ENCODE assay signal across 8 cellular contexts in genomic region chr1:153796786-153797659, GRCh38. TPM values are rescaled to one million over a fixed set of nuclear protein-coding genes. Genes with fewer than 3 reads are reported as not detected.
DNase-seq lines count a peak whose midpoint lies in the region; ATAC-seq and TF ChIP-seq lines count a peak whose summit lies in the region.

No MANE protein-coding gene starts in this region.

- H3K4me2 ChIP-seq in Loucy (ENCODE audit: low read depth, low read length, poor library complexity, severe bottlenecking), result no peak overlapping the region
- no peak overlapping the region for H3K4me2 ChIP-seq in SK-N-SH

- peak; percentile 84 for TF ChIP-seq RAD21 in SK-N-SH (IDR thresholded peaks at IDR 0.05; ENCODE audit: low read length)

- peak; percentile 60 for ATAC-seq in GM18867 (IDR thresholded peaks at IDR 0.05; ENCODE audit: unreplicated experiment)
- peak; percentile 71 for ATAC-seq in aorta (ENCODE audit: low FRiP score)

- TF ChIP-seq CTCF in Loucy (conservative IDR thresholded peaks at IDR 0.05; ENCODE audit: low read length), result peak; percentile 78
- peak; percentile 85 for TF ChIP-seq CTCF in SK-N-SH (IDR thresholded peaks at IDR 0.05)

- POLR2A ChIA-PET in SK-N-SH (lab: Yijun Ruan, JAX), result interaction anchor here (1.1 kb wide), 1 partner anchor 193 kb away, joined by 3 read pairs; the partner anchor contains the start of gene RPS27

- H3K79me2 ChIP-seq in Loucy (ENCODE audit: insufficient read depth, low read length) (no peaks in the 10 kb centered on the region), SK-N-SH (ENCODE audit: insufficient read depth) (no peaks in the 10 kb centered on the region)

- intact Hi-C loops in posterior vena cava (cut with DNase I) (loop anchor here (5.0 to 10.0 kb wide), 3 partner anchors 148 to 190 kb away; partner anchors contain the start of genes RAB13 (in 2 of the 2) and DENND4B (in 1 of the 2)), aorta (cut with DNase I) (loop anchor here (2.0 to 10.0 kb wide), 5 partner anchors 150 to 1178 kb away; partner anchors contain the start of genes RAB13 (in 2 of the 2), CKS1B (in 1 of the 2), DENND4B (in 1 of the 2) and HAX1 (in 1 of the 2))

- H3K9ac ChIP-seq in Loucy (ENCODE audit: low read depth, low read length, poor library complexity, severe bottlenecking), result no peak overlapping the region
- H3K9ac ChIP-seq in SK-N-SH, result no peak overlapping the region

- H3K36me3 ChIP-seq in Loucy (ENCODE audit: insufficient read depth, low read length) (no peaks in the 10 kb centered on the region; the same call in 1 of the 2 replicates), SK-N-SH (replicated peaks in 1 of 2; ENCODE audit: control insufficient read depth in 1 of 2, insufficient read depth in 2 of 2, low read length in 1 of 2) (peaks cover 0 to 5% of the 10 kb centered on the region in 2 experiments), aorta (ENCODE audit: control insufficient read depth in 1 of 2, insufficient read depth in 2 of 2, low read length in 1 of 2) (no peaks in the 10 kb centered on the region)

- no peaks in the 10 kb centered on the region for H3K9me3 ChIP-seq in Loucy (ENCODE audit: insufficient read depth, low read depth, low read length)
- H3K9me3 ChIP-seq in SK-N-SH, result no peaks in the 10 kb centered on the region
- no peaks in the 10 kb centered on the region for H3K9me3 ChIP-seq in aorta (ENCODE audit: control insufficient read depth, low read length)

- H3K27me3 ChIP-seq in Loucy (ENCODE audit: insufficient read depth, low read length, poor library complexity, severe bottlenecking), result no peaks in the 10 kb centered on the region
- H3K27me3 ChIP-seq in SK-N-SH (ENCODE audit: insufficient read depth), result no peaks in the 10 kb centered on the region
- H3K27me3 ChIP-seq in aorta (ENCODE audit: control insufficient read depth in 1 of 2, insufficient read depth in 2 of 2, low read length in 1 of 2), result no peaks in the 10 kb centered on the region

- no peak for TF ChIP-seq EP300 in SK-N-SH (IDR thresholded peaks at IDR 0.05; ENCODE audit: borderline replicate concordance in 1 of 2, low read depth in 1 of 2, low read length in 1 of 2)

- DNase-seq in AG08396 (ENCODE audit: low spot score) (peak; percentile 82), SK-N-SH (peak; percentile 90), glomerular visceral epithelial cell (ENCODE audit: extremely low spot score) (peak; percentile 77), posterior vena cava (ENCODE audit: low spot score) (peak; percentile 86), aorta (peak; percentile 83 to 87)
- peak; percentile 81 for DNase-seq in activated naive CD4-positive, alpha-beta T cell treated with Interleukin-2 at 50 U/mL for 16 hours

- H3K4me1 ChIP-seq in Loucy (ENCODE audit: insufficient read depth, low read length, poor library complexity, severe bottlenecking), result no peaks in the 10 kb centered on the region
- H3K4me1 ChIP-seq in SK-N-SH (ENCODE audit: control insufficient read depth in 1 of 2, insufficient read depth in 2 of 2, low read depth in 1 of 2, low read length in 1 of 2), result no peaks in the 10 kb centered on the region; a peak in 1 of 4 replicates
- no peaks in the 10 kb centered on the region for H3K4me1 ChIP-seq in aorta (ENCODE audit: control insufficient read depth in 1 of 2, insufficient read depth in 2 of 2, low read length in 2 of 2)

- H3K4me3 ChIP-seq in Loucy (ENCODE audit: low read length, poor library complexity, severe bottlenecking) (no peak overlapping the region), SK-N-SH (ENCODE audit: low read depth in 2 of 2, low read length in 1 of 2) (no peak overlapping the region; a peak in 1 of 4 replicates), aorta (ENCODE audit: low read length in 2 of 2) (no peak overlapping the region)

- no peaks in the 10 kb centered on the region for H4K20me1 ChIP-seq in Loucy (ENCODE audit: insufficient read depth, low read length, poor library complexity, severe bottlenecking)
- H4K20me1 ChIP-seq in SK-N-SH (ENCODE audit: insufficient read depth), result no peaks in the 10 kb centered on the region

- 56% methylated on average over 23 of the region's 26 CpGs for WGBS in SK-N-SH (ENCODE audit: low lambda C conversion rate)
- WGBS in aorta, 2 donors, result 60 to 62% methylated on average over 26 of the region's 26 CpGs

- H2AFZ ChIP-seq in Loucy (ENCODE audit: low read length) (no peak overlapping the region), SK-N-SH (ENCODE audit: low read depth) (no peak overlapping the region)

- H3K27ac ChIP-seq in SK-N-SH (ENCODE audit: low read depth in 2 of 2, low read length in 1 of 2) (no peak overlapping the region), aorta (ENCODE audit: low read depth in 1 of 2, low read length in 2 of 2) (no peak overlapping the region)

- H3F3A ChIP-seq in Loucy (ENCODE audit: low read depth) (no peaks in the 10 kb centered on the region), SK-N-SH (replicated peaks; ENCODE audit: insufficient read depth) (no peaks in the 10 kb centered on the region)

- H3K9me2 ChIP-seq in Loucy (replicated peaks; ENCODE audit: low read depth, low read length) (no peaks in the 10 kb centered on the region), SK-N-SH (no peaks in the 10 kb centered on the region)

- CTCF ChIA-PET in SK-N-SH (lab: Yijun Ruan, JAX), result interaction anchor here (0.7 to 4.2 kb wide), 41 partner anchors 9 to 202 kb away, joined by 3 to 61 read pairs (median 5); partner anchors contain the start of genes CREB3L4, DENND4B, JTB and NPR1

TF ChIP-seq in SK-N-SH, 30 proteins besides CTCF, POLR2A, EP300 and RAD21 (continues in another document):
- no peak for TF ChIP-seq RXRA (IDR thresholded peaks at IDR 0.05; ENCODE audit: borderline replicate concordance, low read depth)
- TF ChIP-seq CHD2 (IDR thresholded peaks at IDR 0.05; ENCODE audit: low read length, partially characterized antibody), result peak; percentile 19
- TF ChIP-seq NRF1 (IDR thresholded peaks at IDR 0.05; ENCODE audit: low read depth, low read length), result no peak
- peak; percentile 83 for TF ChIP-seq SMC3 (IDR thresholded peaks at IDR 0.05; ENCODE audit: low read depth, low read length)
- TF ChIP-seq MXI1 (IDR thresholded peaks at IDR 0.05; ENCODE audit: low read depth, low read length), result no peak
- TF ChIP-seq YY1 (IDR thresholded peaks at IDR 0.05; ENCODE audit: low read depth), result no peak
- TF ChIP-seq GATA2 (CRISPR knock-in tag; IDR thresholded peaks at IDR 0.05), result no peak
- no peak for TF ChIP-seq JUND (IDR thresholded peaks at IDR 0.05)
- TF ChIP-seq MAX (IDR thresholded peaks at IDR 0.05; ENCODE audit: low read depth), result no peak
- TF ChIP-seq POLR2AphosphoS5 (IDR thresholded peaks at IDR 0.05; ENCODE audit: low read depth, low read length), result no peak
- no peak for TF ChIP-seq ELF1 (IDR thresholded peaks at IDR 0.05)
- TF ChIP-seq IRF3 (IDR thresholded peaks at IDR 0.05; ENCODE audit: low read depth, low read length), result no peak
- TF ChIP-seq MEF2A (IDR thresholded peaks at IDR 0.05; ENCODE audit: borderline replicate concordance, low read depth), result no peak
- TF ChIP-seq REST (IDR thresholded peaks at IDR 0.05; ENCODE audit: low read depth, low read length), result no peak

RNA-seq across cellular contexts. Expression of gene SLC27A3, which starts 21.8 kb away (rescaled TPM):
- polyA plus RNA-seq in SK-N-SH (2012; rRNA removed), result 7.6 and 9.0 TPM in 2 replicates
- 3.8 and 4.0 TPM in 2 replicates for polyA plus RNA-seq in SK-N-SH (2012; cell fraction: cytosol; rRNA removed)
- polyA plus RNA-seq in SK-N-SH (2012; cell fraction: nucleus; rRNA removed), result 46.8 and 48.2 TPM in 2 replicates
- 10 to 100 TPM; 60.5 to 64.5 TPM for total RNA-seq in posterior vena cava
- 10 to 100 TPM; 52.4 to 54.5 TPM for total RNA-seq in aorta
- polyA plus RNA-seq in aorta, result 100 to 1,000 TPM in 1 of 2 donors, 10 to 100 TPM in 1; 26.3 to 166 TPM
